ENCODE assay signal across 26 cellular contexts in genomic region chr2:97858442-97858841, GRCh38.
DNase-seq lines count a peak whose midpoint lies in the region; ATAC-seq and TF ChIP-seq lines count a peak whose summit lies in the region.
"Had no signal": no experiment of that assay in that cellular context is flagged by ENCODE, and none has a peak within 500 bp of the region (broad histone marks: within the 10 kb centered on the region; RNA-seq: fewer than 3 reads in every experiment).

No MANE protein-coding gene starts in this region.

- H3K9me3 Mint-ChIP-seq in GM23338 (no peaks in the 10 kb centered on the region), neural crest cell (peaks cover 7% of the 10 kb centered on the region)
- H3K9me3 Mint-ChIP-seq in stimulated activated memory B cell treated with anti-CD40 and anti-IgM and Interleukin-4, amounts not matched to agents 10 μg/mL and 1 μg/mL and 100 μg/mL, for 72 hours, result peaks cover under 1% of the 10 kb centered on the region
- H3K9me3 Mint-ChIP-seq: activated T-cell treated with anti-CD3 and anti-CD28 coated beads, Interleukin-2, amount 50 U/mL, for 72 hours had no signal

- ATAC-seq in GM23338, result peak; percentile 66
- ATAC-seq in stimulated activated memory B cell treated with anti-CD40 and anti-IgM and Interleukin-4, amounts not matched to agents 10 μg/mL and 1 μg/mL and 100 μg/mL, for 72 hours, result no peak
- ATAC-seq: activated CD8-positive, alpha-beta memory T cell treated with anti-CD3 and anti-CD28 coated beads, Interleukin-2, amount 10 ng/mL, durations not matched to agents 7 days and 5 days; activated T-cell treated with anti-CD3 and anti-CD28 coated beads, Interleukin-2, amount 50 U/mL, for 72 hours; left lung; naive thymus-derived CD4-positive, alpha-beta T cell had no signal

- no peaks in the 10 kb centered on the region for H3K36me3 ChIP-seq in GM23338 (ENCODE audit: insufficient read depth)
- H3K36me3 ChIP-seq: breast epithelium, WERI-Rb-1 had no signal

- no peak overlapping the region for H3K27ac ChIP-seq in GM23338 (ENCODE audit: low read depth)
- H3K27ac ChIP-seq: breast epithelium, left lung, skin epidermis, tibial artery, WERI-Rb-1 had no signal

- TF ChIP-seq CTCF in GM23338 (conservative IDR thresholded peaks at IDR 0.05; ENCODE audit: low read depth in 2 of 2) (peak; percentile 24 to 44; a peak in 2 of 4 replicates), neural crest cell (conservative IDR thresholded peaks at IDR 0.05) (no peak)

- no peak overlapping the region for H3K4me2 ChIP-seq in GM23338

- H3K9me2 ChIP-seq in GM23338 (ENCODE audit: insufficient read depth), result no peaks in the 10 kb centered on the region

- no peak overlapping the region for H3K4me3 ChIP-seq in GM23338
- H3K4me3 ChIP-seq: breast epithelium, left lung, skin epidermis, tibial artery had no signal

- peaks cover 4% of the 10 kb centered on the region; the same call in 1 of the 2 replicates for H4K20me1 ChIP-seq in GM23338 (replicated peaks; ENCODE audit: insufficient read depth)

- no peaks in the 10 kb centered on the region for H3F3A ChIP-seq in GM23338 (replicated peaks; ENCODE audit: low read depth)

- peaks cover 11% of the 10 kb centered on the region; the same call in 1 of the 2 replicates for H3K4me1 ChIP-seq in GM23338 (ENCODE audit: insufficient read depth)
- H3K4me1 ChIP-seq: breast epithelium, left lung, tibial artery had no signal

- no peaks in the 10 kb centered on the region for H3K27me3 ChIP-seq in GM23338 (ENCODE audit: insufficient read depth)
- H3K27me3 ChIP-seq: breast epithelium, left lung, tibial artery had no signal

- H3K27me3 Mint-ChIP-seq in GM23338 (ENCODE audit: insufficient read depth, low read depth, poor library complexity), result no peaks in the 10 kb centered on the region
- H3K27me3 Mint-ChIP-seq in neural crest cell (ENCODE audit: low read depth), result no peaks in the 10 kb centered on the region
- H3K27me3 Mint-ChIP-seq in stimulated activated memory B cell treated with anti-CD40 and anti-IgM and Interleukin-4, amounts not matched to agents 10 μg/mL and 1 μg/mL and 100 μg/mL, for 72 hours, result no peaks in the 10 kb centered on the region
- H3K27me3 Mint-ChIP-seq: activated CD4-positive, alpha-beta T cell treated with anti-CD3 and anti-CD28 coated beads, Interleukin-2, amount 10 ng/mL, durations not matched to agents 7 days and 5 days; activated CD8-positive, alpha-beta memory T cell treated with anti-CD3 and anti-CD28 coated beads, Interleukin-2, amount 10 ng/mL, durations not matched to agents 7 days and 5 days; activated naive CD4-positive, alpha-beta T cell treated with anti-CD3 and anti-CD28 coated beads, Interleukin-2, amount 10 ng/mL, durations not matched to agents 7 days and 5 days; B cell; CD8-positive, alpha-beta memory T cell; naive thymus-derived CD4-positive, alpha-beta T cell had no signal

- H3K27ac Mint-ChIP-seq in GM23338, result no peak overlapping the region
- H3K27ac Mint-ChIP-seq in neural crest cell (ENCODE audit: unreplicated experiment), result peak overlapping the region; percentile 85
- H3K27ac Mint-ChIP-seq in stimulated activated memory B cell treated with anti-CD40 and anti-IgM and Interleukin-4, amounts not matched to agents 10 μg/mL and 1 μg/mL and 100 μg/mL, for 72 hours, result no peak overlapping the region
- H3K27ac Mint-ChIP-seq: activated CD4-positive, alpha-beta T cell treated with anti-CD3 and anti-CD28 coated beads, Interleukin-2, amount 10 ng/mL, durations not matched to agents 7 days and 5 days; activated CD8-positive, alpha-beta memory T cell treated with anti-CD3 and anti-CD28 coated beads, Interleukin-2, amount 10 ng/mL, durations not matched to agents 7 days and 5 days; activated naive CD4-positive, alpha-beta T cell treated with anti-CD3 and anti-CD28 coated beads, Interleukin-2, amount 10 ng/mL, durations not matched to agents 7 days and 5 days; activated T-cell treated with anti-CD3 and anti-CD28 coated beads, Interleukin-2, amount 50 U/mL, for 72 hours; B cell; mesothelial cell of epicardium; naive thymus-derived CD4-positive, alpha-beta T cell had no signal

- H3K79me2 ChIP-seq in GM23338 (replicated peaks; ENCODE audit: insufficient read depth), result no peaks in the 10 kb centered on the region

- H3K4me3 Mint-ChIP-seq in GM23338 (no peak overlapping the region), neural crest cell (no peak overlapping the region)
- H3K4me3 Mint-ChIP-seq in stimulated activated memory B cell treated with anti-CD40 and anti-IgM and Interleukin-4, amounts not matched to agents 10 μg/mL and 1 μg/mL and 100 μg/mL, for 72 hours, result no peak overlapping the region
- H3K4me3 Mint-ChIP-seq: activated CD4-positive, alpha-beta T cell treated with anti-CD3 and anti-CD28 coated beads, Interleukin-2, amount 10 ng/mL, durations not matched to agents 7 days and 5 days; activated CD8-positive, alpha-beta memory T cell treated with anti-CD3 and anti-CD28 coated beads, Interleukin-2, amount 10 ng/mL, durations not matched to agents 7 days and 5 days; activated naive CD4-positive, alpha-beta T cell treated with anti-CD3 and anti-CD28 coated beads, Interleukin-2, amount 10 ng/mL, durations not matched to agents 7 days and 5 days; activated T-cell treated with anti-CD3 and anti-CD28 coated beads, Interleukin-2, amount 50 U/mL, for 72 hours; B cell; CD8-positive, alpha-beta memory T cell; mesothelial cell of epicardium; naive thymus-derived CD4-positive, alpha-beta T cell had no signal

- H3K36me3 Mint-ChIP-seq in GM23338 (ENCODE audit: low read depth) (no peaks in the 10 kb centered on the region), neural crest cell (ENCODE audit: low read depth) (peaks cover 23% of the 10 kb centered on the region)
- peaks cover 71% of the 10 kb centered on the region for H3K36me3 Mint-ChIP-seq in stimulated activated memory B cell treated with anti-CD40 and anti-IgM and Interleukin-4, amounts not matched to agents 10 μg/mL and 1 μg/mL and 100 μg/mL, for 72 hours

- DNase-seq in GM23338 (ENCODE audit: low spot score) (peak; percentile 24), NCI-H69 (lab: John Stamatoyannopoulos, UW) (peak; percentile 7), ecto neural progenitor cell (ENCODE audit: low spot score) (peak; percentile 47), neural crest cell (ENCODE audit: low read depth, low spot score) (no peak)
- DNase-seq in activated naive CD4-positive, alpha-beta T cell treated with anti-CD3 and anti-CD28 coated beads, Interleukin-2, amount 50 U/mL, for 16 hours, result no peak
- DNase-seq in activated CD4-positive, alpha-beta T cell treated with anti-CD3 and anti-CD28 coated beads, Interleukin-2, amount 50 U/mL, for 1 hour, result no peak
- DNase-seq: activated CD4-positive, alpha-beta T cell treated with anti-CD3 and anti-CD28 coated beads, Interleukin-2, amount 10 ng/mL, durations not matched to agents 7 days and 5 days; activated CD8-positive, alpha-beta memory T cell treated with anti-CD3 and anti-CD28 coated beads, Interleukin-2, amount 10 ng/mL, durations not matched to agents 7 days and 5 days; activated naive CD4-positive, alpha-beta T cell treated with anti-CD3 and anti-CD28 coated beads, Interleukin-2, amount 10 ng/mL, durations not matched to agents 7 days and 5 days; activated T-cell treated with anti-CD3 and anti-CD28 coated beads, Interleukin-2, amount 50 U/mL, for 72 hours; amniotic stem cell; CD8-positive, alpha-beta memory T cell; DMS 273 treated with DMSO at 0.1 percent for 48 hours; left lung; naive thymus-derived CD4-positive, alpha-beta T cell; NCI-H2029; NCI-H446; OCI-M1; retina; tibial artery; WERI-Rb-1 had no signal

- no peak overlapping the region for H2AFZ ChIP-seq in GM23338

- H3K4me1 Mint-ChIP-seq in GM23338 (peaks cover 11% of the 10 kb centered on the region; the same call in 2 of the 3 replicates), neural crest cell (peaks cover 31% of the 10 kb centered on the region)
- peaks cover 25% of the 10 kb centered on the region for H3K4me1 Mint-ChIP-seq in stimulated activated memory B cell treated with anti-CD40 and anti-IgM and Interleukin-4, amounts not matched to agents 10 μg/mL and 1 μg/mL and 100 μg/mL, for 72 hours
- H3K4me1 Mint-ChIP-seq: activated CD8-positive, alpha-beta memory T cell treated with anti-CD3 and anti-CD28 coated beads, Interleukin-2, amount 10 ng/mL, durations not matched to agents 7 days and 5 days; activated naive CD4-positive, alpha-beta T cell treated with anti-CD3 and anti-CD28 coated beads, Interleukin-2, amount 10 ng/mL, durations not matched to agents 7 days and 5 days had no signal

TF ChIP-seq in GM23338, 12 proteins besides CTCF, POLR2A, EP300 and RAD21 (continues in another document):
- TF ChIP-seq ZNF114 (CRISPR knock-in tag; IDR thresholded peaks at IDR 0.05), result no peak
- no peak for TF ChIP-seq ETS1 (IDR thresholded peaks at IDR 0.05)
- no peak for TF ChIP-seq JUNB (IDR thresholded peaks at IDR 0.05; ENCODE audit: unreplicated experiment)
- no peak for TF ChIP-seq NANOG (IDR thresholded peaks at IDR 0.05; ENCODE audit: borderline replicate concordance)

Comparison
In these comparisons a context has a peak if more than half of its experiments do, and no peak if none do; other contexts are left out.
1. DNase-seq: peak in GM23338 (single experiment), NCI-H69 (single experiment) and ecto neural progenitor cell (single experiment); none in neural crest cell (single experiment), activated naive CD4-positive, alpha-beta T cell treated with anti-CD3 and anti-CD28 coated beads, Interleukin-2, amount 50 U/mL, for 16 hours (single experiment) and activated CD4-positive, alpha-beta T cell treated with anti-CD3 and anti-CD28 coated beads, Interleukin-2, amount 50 U/mL, for 1 hour (single experiment).